1 cellular context compared by ENCODE assay signal in the genomic region with DNA sequence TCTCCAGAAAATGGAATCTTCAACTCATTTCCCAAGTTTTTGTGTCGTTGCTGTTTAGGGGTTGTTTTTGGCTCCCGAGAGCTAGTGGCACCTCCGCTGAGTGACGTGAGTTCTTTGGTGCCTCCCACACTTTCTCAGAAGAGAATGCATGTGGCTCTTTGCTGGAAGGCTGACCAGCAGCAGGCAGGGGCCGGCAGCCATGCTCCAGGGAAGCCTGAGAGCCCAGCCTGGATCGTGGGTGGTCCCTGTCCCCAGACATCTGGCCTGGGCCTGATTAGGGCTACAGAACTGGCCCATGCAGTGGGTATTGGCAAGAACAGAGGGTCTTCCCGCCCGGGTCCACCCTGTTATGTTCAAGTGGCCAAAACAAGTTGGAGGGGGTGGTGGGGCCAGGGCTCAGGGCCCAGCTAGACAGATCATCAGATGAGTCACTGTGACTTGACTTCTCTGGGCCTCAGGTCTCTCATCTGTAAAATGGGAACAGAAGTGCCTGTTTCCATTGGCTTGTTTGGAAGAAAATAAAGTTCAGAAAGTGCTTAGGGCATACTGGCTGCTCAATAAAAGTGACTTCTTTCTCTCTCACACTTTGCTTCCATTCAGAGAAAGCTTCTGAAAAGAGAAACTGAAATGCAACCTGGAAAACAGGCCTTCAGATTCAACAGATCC.
TF ChIP-seq lines count a peak whose summit lies in the region.

No MANE protein-coding gene starts in this region.

TF ChIP-seq in K562, 482 proteins besides CTCF, POLR2A, EP300 and RAD21:
- TF ChIP-seq, protein P1, sequence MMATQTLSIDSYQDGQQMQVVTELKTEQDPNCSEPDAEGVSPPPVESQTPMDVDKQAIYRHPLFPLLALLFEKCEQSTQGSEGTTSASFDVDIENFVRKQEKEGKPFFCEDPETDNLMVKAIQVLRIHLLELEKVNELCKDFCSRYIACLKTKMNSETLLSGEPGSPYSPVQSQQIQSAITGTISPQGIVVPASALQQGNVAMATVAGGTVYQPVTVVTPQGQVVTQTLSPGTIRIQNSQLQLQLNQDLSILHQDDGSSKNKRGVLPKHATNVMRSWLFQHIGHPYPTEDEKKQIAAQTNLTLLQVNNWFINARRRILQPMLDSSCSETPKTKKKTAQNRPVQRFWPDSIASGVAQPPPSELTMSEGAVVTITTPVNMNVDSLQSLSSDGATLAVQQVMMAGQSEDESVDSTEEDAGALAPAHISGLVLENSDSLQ (IDR thresholded peaks at IDR 0.05), result peak; percentile 55; the same call in 1 of the 2 replicates
- TF ChIP-seq EGR1 (conservative IDR thresholded peaks at IDR 0.05) (peak; percentile 45; the same call in 1 of the 2 replicates), HDAC2 (IDR thresholded peaks at IDR 0.05) (0 out of 2 replicates have a peak, but pooled peaks have one; percentile 43), PRPF4 (IDR thresholded peaks at IDR 0.05; ENCODE audit: insufficient read depth, low read depth, low read length, poor library complexity, severe bottlenecking) (no peak), MYC (IDR thresholded peaks at IDR 0.05; ENCODE audit: low read depth, low read length) (no peak), MYC (CRISPR knock-in tag; IDR thresholded peaks at IDR 0.05; ENCODE audit: borderline replicate concordance, low read depth) (no peak), ZNF778 (CRISPR knock-in tag; IDR thresholded peaks at IDR 0.05) (no peak), ZEB2 (IDR thresholded peaks at IDR 0.05) (no peak), ATF1 (CRISPR knock-in tag; IDR thresholded peaks at IDR 0.05) (no peak), ATF1 (tag; IDR thresholded peaks at IDR 0.05) (0 out of 2 replicates have a peak, but pooled peaks have one; percentile 27), SRSF9 (IDR thresholded peaks at IDR 0.05; ENCODE audit: borderline replicate concordance, low read depth, low read length) (no peak), RBM25 (IDR thresholded peaks at IDR 0.05; ENCODE audit: low read depth, low read length, severe bottlenecking) (peak; percentile 72), BCOR (IDR thresholded peaks at IDR 0.05) (peak; percentile 71; the same call in 1 of the 2 replicates), TAF1 (IDR thresholded peaks at IDR 0.05; ENCODE audit: control insufficient read depth, extremely low read depth, insufficient read depth, low read length, severe bottlenecking) (no peak), KDM1A (IDR thresholded peaks at IDR 0.05) (peak in 1 of 2 experiments; percentile 49; a peak in 1 of 4 replicates)
- TF ChIP-seq, protein P2, sequence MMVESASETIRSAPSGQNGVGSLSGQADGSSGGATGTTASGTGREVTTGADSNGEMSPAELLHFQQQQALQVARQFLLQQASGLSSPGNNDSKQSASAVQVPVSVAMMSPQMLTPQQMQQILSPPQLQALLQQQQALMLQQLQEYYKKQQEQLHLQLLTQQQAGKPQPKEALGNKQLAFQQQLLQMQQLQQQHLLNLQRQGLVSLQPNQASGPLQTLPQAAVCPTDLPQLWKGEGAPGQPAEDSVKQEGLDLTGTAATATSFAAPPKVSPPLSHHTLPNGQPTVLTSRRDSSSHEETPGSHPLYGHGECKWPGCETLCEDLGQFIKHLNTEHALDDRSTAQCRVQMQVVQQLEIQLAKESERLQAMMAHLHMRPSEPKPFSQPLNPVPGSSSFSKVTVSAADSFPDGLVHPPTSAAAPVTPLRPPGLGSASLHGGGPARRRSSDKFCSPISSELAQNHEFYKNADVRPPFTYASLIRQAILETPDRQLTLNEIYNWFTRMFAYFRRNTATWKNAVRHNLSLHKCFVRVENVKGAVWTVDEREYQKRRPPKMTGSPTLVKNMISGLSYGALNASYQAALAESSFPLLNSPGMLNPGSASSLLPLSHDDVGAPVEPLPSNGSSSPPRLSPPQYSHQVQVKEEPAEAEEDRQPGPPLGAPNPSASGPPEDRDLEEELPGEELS (CRISPR knock-in tag; IDR thresholded peaks at IDR 0.05; ENCODE audit: borderline replicate concordance), result no peak
- TF ChIP-seq, protein P3, sequence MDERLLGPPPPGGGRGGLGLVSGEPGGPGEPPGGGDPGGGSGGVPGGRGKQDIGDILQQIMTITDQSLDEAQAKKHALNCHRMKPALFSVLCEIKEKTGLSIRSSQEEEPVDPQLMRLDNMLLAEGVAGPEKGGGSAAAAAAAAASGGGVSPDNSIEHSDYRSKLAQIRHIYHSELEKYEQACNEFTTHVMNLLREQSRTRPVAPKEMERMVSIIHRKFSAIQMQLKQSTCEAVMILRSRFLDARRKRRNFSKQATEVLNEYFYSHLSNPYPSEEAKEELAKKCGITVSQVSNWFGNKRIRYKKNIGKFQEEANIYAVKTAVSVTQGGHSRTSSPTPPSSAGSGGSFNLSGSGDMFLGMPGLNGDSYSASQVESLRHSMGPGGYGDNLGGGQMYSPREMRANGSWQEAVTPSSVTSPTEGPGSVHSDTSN (CRISPR knock-in tag; IDR thresholded peaks at IDR 0.05; ENCODE audit: low read depth), result no peak
- TF ChIP-seq, protein P3 (tag; conservative IDR thresholded peaks at IDR 0.05; ENCODE audit: low read depth), result 0 out of 2 replicates have a peak, but pooled peaks have one; percentile 16
